In the genomic region with DNA sequence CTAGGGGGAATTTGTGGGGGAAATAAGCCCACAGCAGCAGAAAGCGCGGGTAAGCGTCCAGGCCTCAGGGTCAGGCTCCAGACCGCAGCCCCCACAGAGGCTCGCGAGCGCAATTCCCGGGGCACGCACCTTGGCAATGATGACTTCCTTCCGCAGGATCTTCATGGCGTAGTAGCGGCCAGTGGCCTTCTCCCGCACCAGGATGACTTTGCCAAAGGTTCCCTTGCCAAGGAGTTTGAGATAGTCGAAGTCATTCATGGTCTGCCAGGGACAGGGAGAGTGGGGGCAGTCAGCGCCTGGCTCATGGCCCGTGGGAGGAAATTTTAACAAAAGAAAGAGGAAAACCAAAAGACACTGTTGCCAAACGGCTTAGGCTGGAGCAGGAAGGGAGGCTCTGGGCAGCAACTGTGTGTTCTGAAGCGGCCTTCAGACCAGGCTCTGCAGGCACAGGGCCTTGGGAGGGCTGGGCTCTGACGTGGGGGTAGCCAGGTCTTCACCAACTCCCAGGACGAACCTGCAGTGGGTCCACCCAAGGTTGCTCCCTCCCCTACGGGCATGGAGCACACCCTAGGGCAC, we compare ENCODE assay signal across 15 cellular contexts. TPM values are rescaled to one million over a fixed set of nuclear protein-coding genes. Genes with fewer than 3 reads are reported as not detected.
DNase-seq lines count a peak whose midpoint lies in the region; TF ChIP-seq lines count a peak whose summit lies in the region.
"Had no signal": no experiment of that assay in that cellular context is flagged by ENCODE, and none has a peak within 500 bp of the region (broad histone marks: within the 10 kb centered on the region; RNA-seq: fewer than 3 reads in every experiment).

No MANE protein-coding gene starts in this region.

- no peaks in the 10 kb centered on the region for H3K4me1 Mint-ChIP-seq in activated naive CD4-positive, alpha-beta T cell treated with anti-CD3 and anti-CD28 coated beads, Interleukin-2, amount 10 ng/mL, durations not matched to agents 7 days and 5 days
- no peaks in the 10 kb centered on the region for H3K4me1 Mint-ChIP-seq in activated T-helper 1 cell treated with anti-CD3 and anti-CD28 coated beads, Interleukin-12 subunit alpha, Interleukin-12 subunit beta, Interleukin-2, Interleukin-4 antibody, amounts not matched to agents 30 ng/mL and 10 ng/mL and 1 ng/mL, durations not matched to agents 14 hours and 24 hours and 36 hours (ENCODE audit: low read depth)

- H3K9me3 ChIP-seq in fibroblast of lung (ENCODE audit: control insufficient read depth, insufficient read depth, low read depth, low read length): no peaks in the 10 kb centered on the region

- peaks cover 15% of the 10 kb centered on the region for H3K36me3 Mint-ChIP-seq in activated naive CD4-positive, alpha-beta T cell treated with anti-CD3 and anti-CD28 coated beads, Interleukin-2, amount 10 ng/mL, durations not matched to agents 7 days and 5 days
- H3K36me3 Mint-ChIP-seq in activated T-helper 1 cell treated with anti-CD3 and anti-CD28 coated beads, Interleukin-12 subunit alpha, Interleukin-12 subunit beta, Interleukin-2, Interleukin-4 antibody, amounts not matched to agents 30 ng/mL and 10 ng/mL and 1 ng/mL, durations not matched to agents 14 hours and 24 hours and 36 hours (ENCODE audit: low read depth): peaks cover 16% of the 10 kb centered on the region

- CTCF ChIA-PET in activated naive CD4-positive, alpha-beta T cell treated with anti-CD3 and anti-CD28 coated beads, Interleukin-2, amount 10 ng/mL, durations not matched to agents 7 days and 5 days (lab: Charles Lee): no interaction called here

- H3K4me1 ChIP-seq in fibroblast of lung (ENCODE audit: control insufficient read depth, extremely low read depth, insufficient read depth, low read length): no peaks in the 10 kb centered on the region

- H4K20me1 ChIP-seq in fibroblast of lung (ENCODE audit: control insufficient read depth, extremely low read depth, insufficient read depth, low read length): no peaks in the 10 kb centered on the region

- no peak overlapping the region for H3K4me2 ChIP-seq in fibroblast of lung (ENCODE audit: extremely low read depth, insufficient read depth, low read length)

- no peak for TF ChIP-seq CTCF in fibroblast of lung (conservative IDR thresholded peaks at IDR 0.05 in 1 of 2, IDR thresholded peaks at IDR 0.05 in 1 of 2; ENCODE audit: low read depth in 1 of 2, low read length in 2 of 2)
- no peak for TF ChIP-seq CTCF in GM10266 (IDR thresholded peaks at IDR 0.05; ENCODE audit: control insufficient read depth, insufficient read depth, low read depth, missing control alignments)

- H3K9ac ChIP-seq in fibroblast of lung (ENCODE audit: insufficient read depth, low read length): no peak overlapping the region

- intact Hi-C loops in activated T-helper 1 cell treated with anti-CD3 and anti-CD28 coated beads, Interleukin-12 subunit alpha, Interleukin-12 subunit beta, Interleukin-2, Interleukin-4 antibody, amounts not matched to agents 30 ng/mL and 10 ng/mL and 1 ng/mL, durations not matched to agents 14 hours and 24 hours and 36 hours (cut with micrococcal nuclease): no loop called here

- H3K27ac Mint-ChIP-seq in activated naive CD4-positive, alpha-beta T cell treated with anti-CD3 and anti-CD28 coated beads, Interleukin-2, amount 10 ng/mL, durations not matched to agents 7 days and 5 days: no peak overlapping the region
- no peak overlapping the region for H3K27ac Mint-ChIP-seq in activated T-helper 1 cell treated with anti-CD3 and anti-CD28 coated beads, Interleukin-12 subunit alpha, Interleukin-12 subunit beta, Interleukin-2, Interleukin-4 antibody, amounts not matched to agents 30 ng/mL and 10 ng/mL and 1 ng/mL, durations not matched to agents 14 hours and 24 hours and 36 hours
- H3K27ac Mint-ChIP-seq: activated naive CD4-positive, alpha-beta T cell treated with anti-CD3 and anti-CD28 coated beads for 36 hours; CD8-positive, alpha-beta T cell had no signal

- H3K79me2 ChIP-seq in fibroblast of lung (ENCODE audit: control insufficient read depth, insufficient read depth, low read length): peaks cover 2% of the 10 kb centered on the region

- H3K27me3 Mint-ChIP-seq in activated naive CD4-positive, alpha-beta T cell treated with anti-CD3 and anti-CD28 coated beads, Interleukin-2, amount 10 ng/mL, durations not matched to agents 7 days and 5 days: no peaks in the 10 kb centered on the region
- H3K27me3 Mint-ChIP-seq in activated T-helper 1 cell treated with anti-CD3 and anti-CD28 coated beads, Interleukin-12 subunit alpha, Interleukin-12 subunit beta, Interleukin-2, Interleukin-4 antibody, amounts not matched to agents 30 ng/mL and 10 ng/mL and 1 ng/mL, durations not matched to agents 14 hours and 24 hours and 36 hours (ENCODE audit: insufficient read depth): no peaks in the 10 kb centered on the region

- DNase-seq in fibroblast of lung (ENCODE audit: low read depth in 2 of 2): peak; percentile 9 to 77
- DNase-seq in lung microvascular endothelial cell (ENCODE audit: low read depth in 2 of 2): peak; percentile 88 to 95
- DNase-seq in substantia nigra (lab: John Stamatoyannopoulos, UW): peak in 48 of 49 donors; percentile 24 to 89 (median 75)
- no peak for DNase-seq in activated naive CD4-positive, alpha-beta T cell treated with anti-CD3 and anti-CD28 coated beads, Interleukin-2, amount 10 ng/mL, durations not matched to agents 7 days and 5 days
- no peak for DNase-seq in GM10266 (ENCODE audit: extremely low spot score)
- no peak for DNase-seq in activated T-helper 1 cell treated with anti-CD3 and anti-CD28 coated beads, Interleukin-12 subunit alpha, Interleukin-12 subunit beta, Interleukin-2, Interleukin-4 antibody, amounts not matched to agents 30 ng/mL and 10 ng/mL and 1 ng/mL, durations not matched to agents 14 hours and 24 hours and 36 hours (ENCODE audit: low spot score)
- DNase-seq in kidney tubule cell (ENCODE audit: low spot score): no peak
- DNase-seq: activated naive CD4-positive, alpha-beta T cell treated with anti-CD3 and anti-CD28 coated beads for 36 hours; CD8-positive, alpha-beta T cell; MM.1S; NCI-H446 treated with DMSO at 0.1 percent for 48 hours; stimulated activated CD4-positive, alpha-beta T cell treated with anti-CD3 and anti-CD28 coated beads, Interleukin-2, amount 100 ng/mL, for 48 hours; stimulated activated naive CD4-positive, alpha-beta T cell treated with Interleukin-2 at 50 U/mL for 16 hours had no signal

- no peak overlapping the region for H2AFZ ChIP-seq in fibroblast of lung (ENCODE audit: low read length)

- no peak overlapping the region for H3K4me3 Mint-ChIP-seq in activated naive CD4-positive, alpha-beta T cell treated with anti-CD3 and anti-CD28 coated beads, Interleukin-2, amount 10 ng/mL, durations not matched to agents 7 days and 5 days
- no peak overlapping the region for H3K4me3 Mint-ChIP-seq in activated T-helper 1 cell treated with anti-CD3 and anti-CD28 coated beads, Interleukin-12 subunit alpha, Interleukin-12 subunit beta, Interleukin-2, Interleukin-4 antibody, amounts not matched to agents 30 ng/mL and 10 ng/mL and 1 ng/mL, durations not matched to agents 14 hours and 24 hours and 36 hours
- H3K4me3 Mint-ChIP-seq: activated naive CD4-positive, alpha-beta T cell treated with anti-CD3 and anti-CD28 coated beads for 36 hours; CD8-positive, alpha-beta T cell had no signal

- no peaks in the 10 kb centered on the region for H3K9me3 Mint-ChIP-seq in activated naive CD4-positive, alpha-beta T cell treated with anti-CD3 and anti-CD28 coated beads, Interleukin-2, amount 10 ng/mL, durations not matched to agents 7 days and 5 days
- H3K9me3 Mint-ChIP-seq in activated T-helper 1 cell treated with anti-CD3 and anti-CD28 coated beads, Interleukin-12 subunit alpha, Interleukin-12 subunit beta, Interleukin-2, Interleukin-4 antibody, amounts not matched to agents 30 ng/mL and 10 ng/mL and 1 ng/mL, durations not matched to agents 14 hours and 24 hours and 36 hours: no peaks in the 10 kb centered on the region
- H3K9me3 Mint-ChIP-seq: activated naive CD4-positive, alpha-beta T cell treated with anti-CD3 and anti-CD28 coated beads for 36 hours; CD8-positive, alpha-beta T cell had no signal

- H3K27me3 ChIP-seq in fibroblast of lung (ENCODE audit: control insufficient read depth, insufficient read depth, low read length): no peaks in the 10 kb centered on the region

- peaks cover 8% of the 10 kb centered on the region for H3K36me3 ChIP-seq in fibroblast of lung (ENCODE audit: control insufficient read depth, insufficient read depth, low read length)

- H3K27ac ChIP-seq in angular gyrus (ENCODE audit: low read depth, low read length) (peak overlapping the region; percentile 86), fibroblast of lung (ENCODE audit: insufficient read depth, low read length) (peak overlapping the region; percentile 47), substantia nigra (ENCODE audit: low read depth, low read length, poor library complexity, severe bottlenecking) (peak overlapping the region; percentile 76)

- no peak overlapping the region for H3K4me3 ChIP-seq in fibroblast of lung (replicated peaks in 1 of 4; ENCODE audit: control extremely low read depth in 1 of 4, insufficient read depth in 1 of 4, low read depth in 3 of 4, low read length in 4 of 4)

RNA-seq across cellular contexts. Expression of a gene that starts 15.4 kb away (rescaled TPM):
- 0.26 and 0.50 TPM in 2 replicates for total RNA-seq in fibroblast of lung
- polyA plus RNA-seq in fibroblast of lung: 0.07 and 0.16 TPM in 2 replicates
- 0.20 and 0.48 TPM in 2 replicates for polyA plus RNA-seq in fibroblast of lung (2012)
- polyA minus RNA-seq in fibroblast of lung (ENCODE audit: low replicate concordance): 0.67 TPM in 1 of 2 replicates, not detected in the other
- under 0.01 and 0.20 TPM in 2 replicates for total RNA-seq in lung microvascular endothelial cell
- 0.12 TPM in 1 of 2 replicates, not detected in the other for total RNA-seq in activated T-helper 1 cell treated with anti-CD3 and anti-CD28 coated beads, Interleukin-12 subunit alpha, Interleukin-12 subunit beta, Interleukin-2, Interleukin-4 antibody, amounts not matched to agents 30 ng/mL and 10 ng/mL and 1 ng/mL, durations not matched to agents 14 hours and 24 hours and 36 hours
- total RNA-seq: activated naive CD4-positive, alpha-beta T cell treated with anti-CD3 and anti-CD28 coated beads for 36 hours; RPMI7951 had no signal

RNA-seq across cellular contexts. Expression of a gene that starts 23.7 kb away (rescaled TPM):
- total RNA-seq in fibroblast of lung (not detected in 2 replicates), lung microvascular endothelial cell (under 0.01 TPM in 1 of 2 replicates, not detected in the other)
- polyA plus RNA-seq in fibroblast of lung: not detected in 2 replicates
- 0.10 TPM in 1 of 2 replicates, not detected in the other for polyA plus RNA-seq in fibroblast of lung (2012)
- not detected in 2 replicates for polyA minus RNA-seq in fibroblast of lung (ENCODE audit: low replicate concordance)
- not detected in 2 replicates for total RNA-seq in activated T-helper 1 cell treated with anti-CD3 and anti-CD28 coated beads, Interleukin-12 subunit alpha, Interleukin-12 subunit beta, Interleukin-2, Interleukin-4 antibody, amounts not matched to agents 30 ng/mL and 10 ng/mL and 1 ng/mL, durations not matched to agents 14 hours and 24 hours and 36 hours
- total RNA-seq: activated naive CD4-positive, alpha-beta T cell treated with anti-CD3 and anti-CD28 coated beads for 36 hours; CD8-positive, alpha-beta T cell; RPMI7951 had no signal

RNA-seq across cellular contexts. Expression of a gene that starts 43.2 kb away (rescaled TPM):
- total RNA-seq in fibroblast of lung (58.3 and 76.0 TPM in 2 replicates), lung microvascular endothelial cell (14.4 and 31.0 TPM in 2 replicates)
- 81.5 and 104 TPM in 2 replicates for polyA plus RNA-seq in fibroblast of lung
- polyA plus RNA-seq in fibroblast of lung (2012): 99.0 and 115 TPM in 2 replicates
- polyA minus RNA-seq in fibroblast of lung (ENCODE audit: low replicate concordance): 333 and 352 TPM in 2 replicates
- 160 and 170 TPM in 2 replicates for total RNA-seq in activated T-helper 1 cell treated with anti-CD3 and anti-CD28 coated beads, Interleukin-12 subunit alpha, Interleukin-12 subunit beta, Interleukin-2, Interleukin-4 antibody, amounts not matched to agents 30 ng/mL and 10 ng/mL and 1 ng/mL, durations not matched to agents 14 hours and 24 hours and 36 hours

RNA-seq across cellular contexts. Expression of a gene that starts 50.7 kb away (rescaled TPM):
- 7.2 and 7.4 TPM in 2 replicates for total RNA-seq in fibroblast of lung
- polyA plus RNA-seq in fibroblast of lung: 1.9 and 2.7 TPM in 2 replicates
- 4.4 and 4.8 TPM in 2 replicates for polyA plus RNA-seq in fibroblast of lung (2012)
- polyA minus RNA-seq in fibroblast of lung (ENCODE audit: low replicate concordance): 3.1 and 3.7 TPM in 2 replicates
- 3.3 and 6.7 TPM in 2 replicates for total RNA-seq in lung microvascular endothelial cell
- 13.8 and 19.8 TPM in 2 replicates for total RNA-seq in activated T-helper 1 cell treated with anti-CD3 and anti-CD28 coated beads, Interleukin-12 subunit alpha, Interleukin-12 subunit beta, Interleukin-2, Interleukin-4 antibody, amounts not matched to agents 30 ng/mL and 10 ng/mL and 1 ng/mL, durations not matched to agents 14 hours and 24 hours and 36 hours

Comparison
In these comparisons a context has a peak if more than half of its experiments do, and no peak if none do; other contexts are left out.
1. DNase-seq: peak in fibroblast of lung (2 of 2), lung microvascular endothelial cell (2 of 2) and substantia nigra (48 of 49); none in activated naive CD4-positive, alpha-beta T cell treated with anti-CD3 and anti-CD28 coated beads, Interleukin-2, amount 10 ng/mL, durations not matched to agents 7 days and 5 days (single experiment), GM10266 (single experiment), activated T-helper 1 cell treated with anti-CD3 and anti-CD28 coated beads, Interleukin-12 subunit alpha, Interleukin-12 subunit beta, Interleukin-2, Interleukin-4 antibody, amounts not matched to agents 30 ng/mL and 10 ng/mL and 1 ng/mL, durations not matched to agents 14 hours and 24 hours and 36 hours (single experiment) and kidney tubule cell (single experiment).
2. Peak in every context shown above with its lines, with median percentiles within 50 percentile points of each other: H3K27ac ChIP-seq.